Comparison of ENCODE assay signal across 8 cellular contexts in the genomic region with DNA sequence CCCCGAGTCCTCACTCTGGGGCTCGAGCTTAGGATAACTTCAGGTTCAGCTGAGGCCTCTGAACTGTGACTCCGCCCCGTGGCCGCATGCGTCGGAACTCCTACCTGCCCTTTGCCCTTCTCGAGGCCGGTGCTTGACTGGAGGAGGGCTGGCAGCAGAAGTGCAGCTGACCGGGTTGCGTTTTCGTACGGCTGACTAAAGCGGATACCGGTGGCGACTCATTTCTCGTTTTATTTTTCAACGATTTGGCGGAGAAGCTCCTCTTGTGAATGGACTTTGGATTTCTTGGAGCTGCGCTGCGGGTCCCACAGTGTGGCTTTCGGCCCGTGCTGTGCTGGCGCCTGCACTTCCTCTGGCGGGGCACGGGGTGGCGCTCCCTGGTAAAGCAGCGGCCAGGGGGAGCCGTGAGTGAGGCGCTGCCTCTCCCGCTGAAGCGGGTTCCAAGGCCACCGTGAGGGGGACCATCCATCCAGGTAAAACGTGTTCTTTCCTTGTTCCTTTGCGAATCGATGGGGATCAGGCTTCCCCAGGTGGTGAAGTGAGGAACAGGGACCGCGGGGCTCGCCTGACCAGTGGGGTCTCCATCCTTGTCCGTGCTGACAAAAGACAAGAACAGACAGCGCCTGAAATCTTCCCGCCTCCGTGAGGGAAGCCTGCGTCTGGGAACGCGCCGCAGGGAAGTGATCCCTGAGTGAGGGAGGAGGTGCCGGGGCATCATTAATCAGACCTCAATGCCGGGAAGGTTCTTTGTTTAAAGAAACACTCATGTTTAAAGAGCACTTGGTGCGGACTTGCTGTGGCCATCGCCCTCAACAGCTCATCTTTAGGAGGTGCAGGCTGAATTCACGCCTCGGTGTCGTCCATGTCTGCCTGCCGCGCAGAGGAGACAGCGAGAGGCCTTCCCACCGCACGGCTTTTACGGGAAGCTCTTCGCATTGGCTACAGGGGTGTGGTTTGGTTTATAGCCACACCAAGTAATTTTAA. TPM values are rescaled to one million over a fixed set of nuclear protein-coding genes. Genes with fewer than 3 reads are reported as not detected.
A peak's percentile ranks its signal among the peaks of the same experiment; 100 is the strongest.
DNase-seq lines count a peak whose midpoint lies in the region; ATAC-seq and TF ChIP-seq lines count a peak whose summit lies in the region.

No MANE protein-coding gene starts in this region.

- peak overlapping the region; percentile 73 for H3K9ac ChIP-seq in mesendoderm (ENCODE audit: low read length)

- no peak overlapping the region for H3K23ac ChIP-seq in mesendoderm (ENCODE audit: low read length)

- H3K4me1 ChIP-seq in effector memory CD4-positive, alpha-beta T cell (ENCODE audit: control insufficient read depth, insufficient read depth, low read length, poor library complexity, severe bottlenecking) = peaks cover 7% of the 10 kb centered on the region
- H3K4me1 ChIP-seq in mesendoderm (ENCODE audit: control insufficient read depth, low read depth, low read length) = peaks cover 2% of the 10 kb centered on the region

- intact Hi-C loops in CD14-positive monocyte (cut with micrococcal nuclease) = loop anchor here in 1 of 2 donors (5.0 kb wide), 1 partner anchor 742 kb away; no protein-coding TSS in a partner anchor

- no peak overlapping the region for H3K18ac ChIP-seq in mesendoderm (ENCODE audit: low read length)

- no peak overlapping the region for H4K8ac ChIP-seq in mesendoderm (ENCODE audit: low read depth, low read length)

- peak overlapping the region; percentile 91 for H3K56ac ChIP-seq in mesendoderm (ENCODE audit: low read length)

- peak overlapping the region; percentile 79 to 93 for H3K4me3 Mint-ChIP-seq in CD14-positive monocyte

- H2BK15ac ChIP-seq in mesendoderm (replicated peaks; ENCODE audit: low read depth) = no peak overlapping the region

- no CpG with 5 or more reads among the region's 61 CpGs for whole genome bisulfite sequencing in mesendoderm (ENCODE audit: extremely low coverage, insufficient coverage, low lambda C conversion rate)

- peaks cover 20 to 35% (median 32%) of the 10 kb centered on the region in 3 donors for H3K27me3 Mint-ChIP-seq in CD14-positive monocyte (ENCODE audit: low read depth in 3 of 3)

- no peaks in the 10 kb centered on the region for H3K9me3 ChIP-seq in effector memory CD4-positive, alpha-beta T cell (ENCODE audit: control insufficient read depth, low read length)

- no peaks in the 10 kb centered on the region for H3K79me1 ChIP-seq in mesendoderm (ENCODE audit: low read length)

- peak; percentile 67 for DNase-seq in CD14-positive monocyte (ENCODE audit: low spot score)
- peak; percentile 81 for DNase-seq in NCI-H82 (lab: John Stamatoyannopoulos, UW)
- peak; percentile 28 to 62 for DNase-seq in activated CD8-positive, alpha-beta memory T cell treated with anti-CD3 and anti-CD28 coated beads for 1 hour (ENCODE audit: extremely low read depth in 1 of 2, low read depth in 1 of 2)
- DNase-seq in effector memory CD4-positive, alpha-beta T cell = peak; percentile 40 to 52 (median 49)
- peak; percentile 86 for DNase-seq in mesendoderm
- peak; percentile 53 for DNase-seq in stimulated activated CD8-positive, alpha-beta memory T cell treated with anti-CD3 and anti-CD28 coated beads, Interleukin-12 subunit alpha, Interleukin-12 subunit beta, amount 100 ng/mL, for 4 hours (ENCODE audit: low read depth)

- peak overlapping the region; percentile 60 for H3K4me3 ChIP-seq in effector memory CD4-positive, alpha-beta T cell (ENCODE audit: insufficient read depth, low read depth, low read length, poor library complexity, severe bottlenecking)
- H3K4me3 ChIP-seq in mesendoderm (ENCODE audit: low read length) = peak overlapping the region; percentile 47

- no peaks in the 10 kb centered on the region for H3K79me2 ChIP-seq in mesendoderm (ENCODE audit: control insufficient read depth, insufficient read depth, low read length)

- H3K36me3 ChIP-seq in effector memory CD4-positive, alpha-beta T cell (ENCODE audit: control insufficient read depth, insufficient read depth, low read length) = no peaks in the 10 kb centered on the region
- no peaks in the 10 kb centered on the region for H3K36me3 ChIP-seq in mesendoderm (ENCODE audit: control insufficient read depth, insufficient read depth, low read length)

- H2AK5ac ChIP-seq in mesendoderm (ENCODE audit: low read length) = no peak overlapping the region

- no peak overlapping the region for H2BK5ac ChIP-seq in mesendoderm (ENCODE audit: low read length)

- H4K5ac ChIP-seq in mesendoderm (ENCODE audit: low read length) = no peak overlapping the region

- peaks cover 20% of the 10 kb centered on the region for H3K4me1 Mint-ChIP-seq in CD14-positive monocyte

- peak overlapping the region; percentile 96 for H3K4me2 ChIP-seq in mesendoderm (ENCODE audit: low read length)

- peak overlapping the region in 1 of 7 donors; percentile 26 for H3K27ac Mint-ChIP-seq in CD14-positive monocyte

- peak; percentile 98 for ATAC-seq in GM19438 (IDR thresholded peaks at IDR 0.05; ENCODE audit: low read depth, unreplicated experiment)
- peak; percentile 93 for ATAC-seq in HG03565 (IDR thresholded peaks at IDR 0.05; ENCODE audit: unreplicated experiment)

- H3K27ac ChIP-seq in effector memory CD4-positive, alpha-beta T cell (ENCODE audit: insufficient read depth, low read length, poor library complexity, severe bottlenecking) = peak overlapping the region; percentile 38
- no peak overlapping the region for H3K27ac ChIP-seq in mesendoderm (ENCODE audit: low read depth, low read length)

- no peak overlapping the region for H2BK120ac ChIP-seq in mesendoderm (ENCODE audit: low read depth, low read length)

- peaks cover 0 to 2% (median 0%) of the 10 kb centered on the region in 7 donors for H3K9me3 Mint-ChIP-seq in CD14-positive monocyte

- no peaks in the 10 kb centered on the region for H3K36me3 Mint-ChIP-seq in CD14-positive monocyte

- H3K4ac ChIP-seq in mesendoderm (ENCODE audit: low read depth, low read length) = no peak overlapping the region

- peak; percentile 96 for TF ChIP-seq CTCF in CD14-positive monocyte (IDR thresholded peaks at IDR 0.05)

- no peaks in the 10 kb centered on the region for H3K27me3 ChIP-seq in effector memory CD4-positive, alpha-beta T cell (replicated peaks; ENCODE audit: control insufficient read depth, insufficient read depth, low read length, poor library complexity, severe bottlenecking)
- no peaks in the 10 kb centered on the region for H3K27me3 ChIP-seq in mesendoderm (ENCODE audit: insufficient read depth, low read length, poor library complexity)

RNA-seq across cellular contexts. Expression of a gene that starts 38.8 kb away (rescaled TPM):
- 10 to 100 TPM; 10.6 to 11.2 TPM for polyA plus RNA-seq in CD14-positive monocyte
- 9.5 TPM for polyA plus RNA-seq in mesendoderm (2013, experiment 1 of 2)
- polyA plus RNA-seq in mesendoderm (2013, experiment 2 of 2) = 8.6 TPM

RNA-seq across cellular contexts. Expression of a gene that starts 38.9 kb away (rescaled TPM):
- under 1 TPM; 0.19 to 0.86 TPM for polyA plus RNA-seq in CD14-positive monocyte
- polyA plus RNA-seq in mesendoderm (2013, experiment 1 of 2) = 1.8 TPM
- 1.8 TPM for polyA plus RNA-seq in mesendoderm (2013, experiment 2 of 2)
